Comparison of ENCODE assay signal across 13 cellular contexts in genomic region chr10:68987611-68988010, GRCh38. TPM values are rescaled to one million over a fixed set of nuclear protein-coding genes. Genes with fewer than 3 reads are reported as not detected.
DNase-seq lines count a peak whose midpoint lies in the region; ATAC-seq and TF ChIP-seq lines count a peak whose summit lies in the region.
"Had no signal": no experiment of that assay in that cellular context is flagged by ENCODE, and none has a peak within 500 bp of the region (broad histone marks: within the 10 kb centered on the region; RNA-seq: fewer than 3 reads in every experiment).

No MANE protein-coding gene starts in this region.

- no TSS peak for BruUV-seq in Caco-2 (replicated peaks; lab: Mats Ljungman, UMichigan)

- H3K4me1 Mint-ChIP-seq in Caco-2 (ENCODE audit: low read depth, unreplicated experiment), result peaks cover 34% of the 10 kb centered on the region
- peaks cover 28% of the 10 kb centered on the region for H3K4me1 Mint-ChIP-seq in activated T-helper 2 cell treated with anti-CD3 and anti-CD28 coated beads, Interferon-gamma antibody, Interleukin-2, Interleukin-4, amounts not matched to agents 10 μg/mL and 5 μg/mL and 100 μg/mL, durations not matched to agents 14 hours and 24 hours and 36 hours (ENCODE audit: low read depth)
- peaks cover 26 to 33% of the 10 kb centered on the region in 2 donors for H3K4me1 Mint-ChIP-seq in natural killer cell treated with Interleukin-12 subunit alpha and Interleukin-12 subunit beta and Interleukin-15 and Interleukin-18, amount 100 ng/mL, for 72 hours (ENCODE audit: low read depth in 2 of 2)

- H3K4me3 ChIP-seq in Caco-2 (ENCODE audit: low read depth, low read length) (no peak overlapping the region), HL-60 (replicated peaks; ENCODE audit: insufficient read depth, low read length) (no peak overlapping the region)

- H3K36me3 ChIP-seq in Caco-2 (ENCODE audit: control insufficient read depth, insufficient read depth, low read length), result peaks cover 2% of the 10 kb centered on the region; the same call in 1 of the 2 replicates

- peaks cover 7% of the 10 kb centered on the region; the same call in 1 of the 2 replicates for H3K4me1 ChIP-seq in Caco-2

- POLR2A ChIA-PET in Caco-2 (lab: Charles Lee), result interaction anchor here (0.5 to 0.6 kb wide), 4 partner anchors 20 to 186 kb away, joined by 3 to 5 read pairs (median 3); partner anchors contain the start of gene DDX21

- H3K9me3 Mint-ChIP-seq in Caco-2 (ENCODE audit: unreplicated experiment), result no peaks in the 10 kb centered on the region
- H3K9me3 Mint-ChIP-seq in activated T-helper 2 cell treated with anti-CD3 and anti-CD28 coated beads, Interferon-gamma antibody, Interleukin-2, Interleukin-4, amounts not matched to agents 10 μg/mL and 5 μg/mL and 100 μg/mL, durations not matched to agents 14 hours and 24 hours and 36 hours, result no peaks in the 10 kb centered on the region
- no peaks in the 10 kb centered on the region for H3K9me3 Mint-ChIP-seq in natural killer cell treated with Interleukin-12 subunit alpha and Interleukin-12 subunit beta and Interleukin-15 and Interleukin-18, amount 100 ng/mL, for 72 hours
- H3K9me3 Mint-ChIP-seq: H9 had no signal

- H3K27me3 ChIP-seq in Caco-2 (replicated peaks; ENCODE audit: control insufficient read depth, insufficient read depth, low read length) (no peaks in the 10 kb centered on the region), HL-60 (ENCODE audit: insufficient read depth, poor library complexity, severe bottlenecking) (no peaks in the 10 kb centered on the region)
- H3K27me3 ChIP-seq: cardiac muscle cell, sigmoid colon, testis had no signal

- CTCF ChIA-PET in Caco-2 (lab: Charles Lee), result interaction anchor here (0.5 to 1.3 kb wide), 3 partner anchors 17 to 459 kb away, joined by 3 to 5 read pairs (median 4); no protein-coding TSS in a partner anchor

- no peaks in the 10 kb centered on the region for H3K27me3 Mint-ChIP-seq in Caco-2 (ENCODE audit: insufficient read depth, unreplicated experiment)
- no peaks in the 10 kb centered on the region for H3K27me3 Mint-ChIP-seq in activated T-helper 2 cell treated with anti-CD3 and anti-CD28 coated beads, Interferon-gamma antibody, Interleukin-2, Interleukin-4, amounts not matched to agents 10 μg/mL and 5 μg/mL and 100 μg/mL, durations not matched to agents 14 hours and 24 hours and 36 hours (ENCODE audit: low read depth)
- H3K27me3 Mint-ChIP-seq in natural killer cell treated with Interleukin-12 subunit alpha and Interleukin-12 subunit beta and Interleukin-15 and Interleukin-18, amount 100 ng/mL, for 72 hours, result no peaks in the 10 kb centered on the region

- peak overlapping the region; percentile 37 for H3K27ac ChIP-seq in HL-60 (replicated peaks)
- H3K27ac ChIP-seq: cardiac muscle cell had no signal

- peaks cover 79% of the 10 kb centered on the region for H3K36me3 Mint-ChIP-seq in Caco-2 (ENCODE audit: insufficient read depth, unreplicated experiment)
- peaks cover 47% of the 10 kb centered on the region for H3K36me3 Mint-ChIP-seq in activated T-helper 2 cell treated with anti-CD3 and anti-CD28 coated beads, Interferon-gamma antibody, Interleukin-2, Interleukin-4, amounts not matched to agents 10 μg/mL and 5 μg/mL and 100 μg/mL, durations not matched to agents 14 hours and 24 hours and 36 hours (ENCODE audit: low read depth)
- peaks cover 11% of the 10 kb centered on the region for H3K36me3 Mint-ChIP-seq in natural killer cell treated with Interleukin-12 subunit alpha and Interleukin-12 subunit beta and Interleukin-15 and Interleukin-18, amount 100 ng/mL, for 72 hours

- no peaks in the 10 kb centered on the region for H3K9me3 ChIP-seq in Caco-2
- H3K9me3 ChIP-seq: sigmoid colon, testis had no signal

- H3K4me3 Mint-ChIP-seq in Caco-2 (ENCODE audit: unreplicated experiment), result peak overlapping the region; percentile 81
- peak overlapping the region; percentile 96 for H3K4me3 Mint-ChIP-seq in activated T-helper 2 cell treated with anti-CD3 and anti-CD28 coated beads, Interferon-gamma antibody, Interleukin-2, Interleukin-4, amounts not matched to agents 10 μg/mL and 5 μg/mL and 100 μg/mL, durations not matched to agents 14 hours and 24 hours and 36 hours (ENCODE audit: low read depth)
- peak overlapping the region; percentile 93 for H3K4me3 Mint-ChIP-seq in natural killer cell treated with Interleukin-12 subunit alpha and Interleukin-12 subunit beta and Interleukin-15 and Interleukin-18, amount 100 ng/mL, for 72 hours

- ATAC-seq in natural killer cell treated with Interleukin-12 subunit alpha and Interleukin-12 subunit beta and Interleukin-15 and Interleukin-18, amount 100 ng/mL, for 72 hours, result no peak

- intact Hi-C loops in Caco-2 (cut with micrococcal nuclease; ENCODE audit: unreplicated experiment), result loop anchor here (1.0 kb wide), 4 partner anchors 74 to 235 kb away; no protein-coding TSS in a partner anchor
- intact Hi-C loops in activated T-helper 2 cell treated with anti-CD3 and anti-CD28 coated beads, Interferon-gamma antibody, Interleukin-2, Interleukin-4, amounts not matched to agents 10 μg/mL and 5 μg/mL and 100 μg/mL, durations not matched to agents 14 hours and 24 hours and 36 hours (cut with micrococcal nuclease), result loop anchor here (1.0 to 5.0 kb wide), 5 partner anchors 10 to 405 kb away; partner anchors contain the start of genes DDX21 and SUPV3L1

- TF ChIP-seq CTCF in Caco-2 (IDR thresholded peaks at IDR 0.05; ENCODE audit: insufficient read depth in 1 of 2, low read depth in 1 of 2, low read length in 1 of 2, severe bottlenecking in 1 of 2, unreplicated experiment in 1 of 2) (no peak), HL-60 (IDR thresholded peaks at IDR 0.05; ENCODE audit: insufficient read depth, low read length) (no peak)

- peak overlapping the region; percentile 90 for H3K27ac Mint-ChIP-seq in Caco-2 (ENCODE audit: unreplicated experiment)
- H3K27ac Mint-ChIP-seq in activated T-helper 2 cell treated with anti-CD3 and anti-CD28 coated beads, Interferon-gamma antibody, Interleukin-2, Interleukin-4, amounts not matched to agents 10 μg/mL and 5 μg/mL and 100 μg/mL, durations not matched to agents 14 hours and 24 hours and 36 hours, result no peak overlapping the region
- H3K27ac Mint-ChIP-seq in natural killer cell treated with Interleukin-12 subunit alpha and Interleukin-12 subunit beta and Interleukin-15 and Interleukin-18, amount 100 ng/mL, for 72 hours, result peak overlapping the region; percentile 12 to 93

- DNase-seq in Caco-2, result no peak
- DNase-seq in HL-60 (ENCODE audit: low read depth in 1 of 2, low spot score in 1 of 2), result no peak
- DNase-seq in activated T-helper 2 cell treated with anti-CD3 and anti-CD28 coated beads, Interferon-gamma antibody, Interleukin-2, Interleukin-4, amounts not matched to agents 10 μg/mL and 5 μg/mL and 100 μg/mL, durations not matched to agents 14 hours and 24 hours and 36 hours (ENCODE audit: low spot score), result no peak
- DNase-seq in natural killer cell treated with Interleukin-12 subunit alpha and Interleukin-12 subunit beta and Interleukin-15 and Interleukin-18, amount 100 ng/mL, for 72 hours (ENCODE audit: low spot score), result no peak
- DNase-seq in activated gamma-delta T cell (lab: John Stamatoyannopoulos, UW), result no peak
- no peak for DNase-seq in NCI-H1105 treated with DMSO at 0.1 percent for 48 hours (lab: John Stamatoyannopoulos, UW)
- no peak for DNase-seq in amygdala (lab: John Stamatoyannopoulos, UW)
- DNase-seq: DMS79, H9, NCI-H146, sigmoid colon, testis had no signal

RNA-seq across cellular contexts. Expression of gene KIFBP, which starts 1.0 kb away (rescaled TPM):
- 57.6 and 58.9 TPM in 2 replicates for total RNA-seq in Caco-2 (2022)
- 16.7 and 17.1 TPM in 2 replicates for total RNA-seq in activated T-helper 2 cell treated with anti-CD3 and anti-CD28 coated beads, Interferon-gamma antibody, Interleukin-2, Interleukin-4, amounts not matched to agents 10 μg/mL and 5 μg/mL and 100 μg/mL, durations not matched to agents 14 hours and 24 hours and 36 hours
- total RNA-seq in natural killer cell treated with Interleukin-12 subunit alpha and Interleukin-12 subunit beta and Interleukin-15 and Interleukin-18, amount 100 ng/mL, for 72 hours, result 10 to 100 TPM; 13.4 to 14.3 TPM

RNA-seq across cellular contexts. Expression of gene DDX21, which starts 31.6 kb away (rescaled TPM):
- total RNA-seq in Caco-2 (2022), result 239 and 243 TPM in 2 replicates
- total RNA-seq in activated T-helper 2 cell treated with anti-CD3 and anti-CD28 coated beads, Interferon-gamma antibody, Interleukin-2, Interleukin-4, amounts not matched to agents 10 μg/mL and 5 μg/mL and 100 μg/mL, durations not matched to agents 14 hours and 24 hours and 36 hours, result 205 and 210 TPM in 2 replicates
- total RNA-seq in natural killer cell treated with Interleukin-12 subunit alpha and Interleukin-12 subunit beta and Interleukin-15 and Interleukin-18, amount 100 ng/mL, for 72 hours, result 100 to 1,000 TPM; 173 to 209 TPM
